10 cellular contexts compared by ENCODE assay signal in the genomic region with DNA sequence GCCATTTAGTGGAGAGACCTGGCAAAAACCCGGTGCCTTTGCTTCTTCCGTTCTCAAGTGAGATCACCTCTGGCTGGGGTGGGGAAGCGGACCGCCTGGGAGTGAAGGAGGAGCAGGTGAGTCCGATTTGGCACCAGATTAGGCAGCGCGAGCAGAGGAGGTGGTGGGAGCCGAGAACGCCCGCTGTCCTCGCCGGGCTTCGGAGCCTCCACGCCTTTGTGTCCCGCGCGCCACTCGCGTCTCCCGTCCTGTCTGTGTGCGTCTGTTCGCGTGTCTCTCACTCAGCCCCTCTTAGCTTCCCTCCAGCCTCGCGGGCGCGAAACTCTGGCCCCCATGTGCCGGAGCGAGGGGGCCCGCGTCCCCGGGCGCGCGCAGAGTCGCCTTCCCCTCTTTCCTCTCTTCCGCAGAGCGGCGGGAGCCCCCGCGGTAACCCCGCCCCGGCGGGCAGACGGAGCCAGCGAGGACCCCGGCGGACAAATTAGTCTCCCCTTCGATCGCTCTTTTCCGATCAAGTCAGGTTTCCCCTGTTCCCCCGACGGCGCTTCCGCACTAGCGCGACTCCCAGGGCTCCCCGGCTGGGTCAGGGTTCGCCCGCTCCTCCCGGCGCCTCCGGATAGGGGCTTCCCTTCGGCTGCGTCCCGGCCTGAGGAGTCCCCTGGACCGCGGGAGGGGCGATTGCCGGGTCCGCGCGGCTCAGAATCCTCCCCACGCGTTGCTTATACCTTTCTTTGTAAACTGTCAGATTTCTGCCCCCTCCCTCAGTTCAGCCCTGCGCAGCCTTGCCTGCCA. TPM values are rescaled to one million over a fixed set of nuclear protein-coding genes. Genes with fewer than 3 reads are reported as not detected.
DNase-seq lines count a peak whose midpoint lies in the region; ATAC-seq and TF ChIP-seq lines count a peak whose summit lies in the region.
"Had no signal": no experiment of that assay in that cellular context is flagged by ENCODE, and none has a peak within 500 bp of the region (broad histone marks: within the 10 kb centered on the region; RNA-seq: fewer than 3 reads in every experiment).

No MANE protein-coding gene starts in this region.

- H3K27me3 ChIP-seq in NT2/D1 (ENCODE audit: insufficient read depth, insufficient read length) (peaks cover 77% of the 10 kb centered on the region), hepatocyte (peaks cover 96% of the 10 kb centered on the region), parathyroid adenoma (ENCODE audit: control insufficient read depth, insufficient read depth, low read length) (peaks cover 23% of the 10 kb centered on the region), MG63 (peaks cover 68% of the 10 kb centered on the region)

- TF ChIP-seq CTCF in hepatocyte (IDR thresholded peaks at IDR 0.05; ENCODE audit: poor library complexity), result no peak
- TF ChIP-seq CTCF in parathyroid adenoma (IDR thresholded peaks at IDR 0.05), result no peak

- H3K27ac ChIP-seq in hepatocyte, result no peak overlapping the region
- no peak overlapping the region for H3K27ac ChIP-seq in parathyroid adenoma

- H3K9me2 ChIP-seq in hepatocyte (replicated peaks; ENCODE audit: insufficient read depth), result no peaks in the 10 kb centered on the region

- DNase-seq in NT2/D1 (ENCODE audit: low read depth, low spot score), result no peak
- no peak for DNase-seq in hepatocyte (ENCODE audit: low spot score)
- no peak for DNase-seq in MG63
- DNase-seq: activated CD4-positive, alpha-beta T cell treated with anti-CD3 and anti-CD28 coated beads for 4 hours; DMS79 treated with DMSO at 0.1 percent for 48 hours; stimulated activated CD4-positive, alpha-beta T cell treated with anti-CD3 and anti-CD28 coated beads, Interleukin-2, amount 100 ng/mL, for 48 hours had no signal

- H3K9ac ChIP-seq in ES-I3 (ENCODE audit: low read depth, low read length) (peak overlapping the region; percentile 57), NT2/D1 (ENCODE audit: insufficient read length, low read depth) (peak overlapping the region; percentile 61), parathyroid adenoma (no peak overlapping the region)

- H4K20me1 ChIP-seq in hepatocyte (ENCODE audit: insufficient read depth, poor library complexity, severe bottlenecking), result no peaks in the 10 kb centered on the region

- H2AFZ ChIP-seq in hepatocyte, result peak overlapping the region; percentile 56
- peak overlapping the region; percentile 16 for H2AFZ ChIP-seq in parathyroid adenoma

- H3K4me2 ChIP-seq in hepatocyte, result peak overlapping the region; percentile 79
- H3K4me2 ChIP-seq in parathyroid adenoma (ENCODE audit: low read length), result peak overlapping the region; percentile 16

- H3K9me3 ChIP-seq in ES-I3 (ENCODE audit: control insufficient read depth, insufficient read depth, low read length), result no peaks in the 10 kb centered on the region
- no peaks in the 10 kb centered on the region for H3K9me3 ChIP-seq in NT2/D1 (ENCODE audit: insufficient read depth, low read length)
- no peaks in the 10 kb centered on the region for H3K9me3 ChIP-seq in hepatocyte (ENCODE audit: low read depth)
- H3K9me3 ChIP-seq in parathyroid adenoma (ENCODE audit: control insufficient read depth, low read length), result no peaks in the 10 kb centered on the region
- H3K9me3 ChIP-seq in MG63, result peaks cover 6% of the 10 kb centered on the region; the same call in 1 of the 2 replicates

- H3K36me3 ChIP-seq in ES-I3 (ENCODE audit: insufficient read depth, low read length), result no peaks in the 10 kb centered on the region
- H3K36me3 ChIP-seq in NT2/D1 (ENCODE audit: insufficient read depth, insufficient read length, low read length), result no peaks in the 10 kb centered on the region
- H3K36me3 ChIP-seq in hepatocyte (replicated peaks; ENCODE audit: insufficient read depth, low read depth), result no peaks in the 10 kb centered on the region
- H3K36me3 ChIP-seq in parathyroid adenoma (ENCODE audit: control insufficient read depth, insufficient read depth, low read length), result no peaks in the 10 kb centered on the region
- no peaks in the 10 kb centered on the region for H3K36me3 ChIP-seq in MG63

- WGBS in hepatocyte (ENCODE audit: low lambda C conversion rate, missing lambda C conversion rate), result 2% methylated on average over 66 of the region's 76 CpGs

- H3K4me1 ChIP-seq in ES-I3 (ENCODE audit: insufficient read depth, low read length) (0 out of 2 replicates have a peak, but pooled peaks cover 7% of the 10 kb centered on the region), NT2/D1 (ENCODE audit: insufficient read depth, insufficient read length) (no peaks in the 10 kb centered on the region), hepatocyte (ENCODE audit: insufficient read depth) (peaks cover 12% of the 10 kb centered on the region), parathyroid adenoma (no peaks in the 10 kb centered on the region)

- H3K4me3 ChIP-seq in NT2/D1 (ENCODE audit: insufficient read length, low read depth), result peak overlapping the region; percentile 58
- H3K4me3 ChIP-seq in hepatocyte, result no peak overlapping the region
- no peak overlapping the region for H3K4me3 ChIP-seq in parathyroid adenoma (ENCODE audit: low read depth, low read length)
- no peak overlapping the region for H3K4me3 ChIP-seq in MG63

- no peaks in the 10 kb centered on the region for H3K79me2 ChIP-seq in hepatocyte
- no peaks in the 10 kb centered on the region for H3K79me2 ChIP-seq in parathyroid adenoma

- ATAC-seq in HG02623 (IDR thresholded peaks at IDR 0.05; ENCODE audit: unreplicated experiment), result no peak
- ATAC-seq in HG03196 (IDR thresholded peaks at IDR 0.05; ENCODE audit: unreplicated experiment), result no peak

RNA-seq across cellular contexts. Expression of a gene that starts 7.1 kb away (rescaled TPM):
- 0.36 TPM in 1 of 2 replicates, not detected in the other for total RNA-seq in hepatocyte
- polyA plus RNA-seq in hepatocyte, result not detected in 2 replicates
- total RNA-seq in MG63 (2014; rRNA removed; shearing (Covaris generic); ENCODE audit: low replicate concordance), result not detected in 2 replicates
